8 cellular contexts compared by ENCODE assay signal in the genomic region with DNA sequence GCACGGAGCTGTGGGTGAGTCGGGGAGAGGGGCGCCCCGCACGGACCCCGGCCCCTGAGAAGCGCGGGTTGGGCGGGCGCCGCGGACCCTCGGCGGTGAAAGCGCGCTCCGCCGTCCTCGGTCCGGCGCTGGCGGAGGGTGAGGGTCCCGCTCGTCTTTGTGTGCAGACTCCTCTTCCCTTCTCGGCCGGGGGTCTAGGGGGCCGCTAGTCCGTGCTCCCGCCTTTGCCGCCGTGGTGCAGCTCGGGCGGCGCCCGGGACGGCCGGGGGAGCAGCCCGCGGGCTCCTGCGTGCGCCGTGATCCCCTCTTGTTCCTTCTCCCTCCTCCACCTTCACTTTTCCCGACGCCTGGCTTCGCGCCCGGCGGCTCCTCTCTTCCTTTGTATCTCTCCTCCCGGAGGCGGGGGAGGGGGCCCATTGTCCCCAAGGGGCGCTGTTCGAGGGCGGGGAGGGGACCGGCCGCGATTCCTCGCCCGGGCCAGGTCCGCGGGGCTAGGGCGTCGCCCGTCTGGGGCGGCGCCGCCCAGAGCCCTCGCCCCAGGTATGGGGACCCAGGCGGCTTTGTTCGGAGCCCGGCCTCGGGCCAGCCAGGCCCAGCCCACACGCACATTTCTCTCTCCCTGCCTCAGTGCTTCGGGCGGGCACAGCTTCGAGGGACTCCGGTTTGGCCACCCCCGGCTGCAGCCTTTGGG. TPM values are rescaled to one million over a fixed set of nuclear protein-coding genes. Genes with fewer than 3 reads are reported as not detected.
DNase-seq lines count a peak whose midpoint lies in the region; ATAC-seq, FAIRE-seq and TF ChIP-seq lines count a peak whose summit lies in the region.

No MANE protein-coding gene starts in this region.

- peak overlapping the region; percentile 67 for H4K8ac ChIP-seq in mesendoderm (ENCODE audit: low read depth, low read length)

- POLR2A ChIA-PET in SK-N-SH (lab: Yijun Ruan, JAX), result interaction anchor here (0.7 to 1.2 kb wide), 2 partner anchors 103 to 169 kb away, joined by 3 to 4 read pairs; no protein-coding TSS in a partner anchor

- peak overlapping the region; percentile 95 for H2AFZ ChIP-seq in SK-N-SH (ENCODE audit: low read depth)

- no peaks in the 10 kb centered on the region for H3K9me3 Mint-ChIP-seq in type B pancreatic cell

- H3K27ac ChIP-seq in SK-N-SH (ENCODE audit: low read depth in 2 of 2, low read length in 1 of 2) (peak overlapping the region; percentile 78 to 92), mesendoderm (ENCODE audit: low read depth, low read length) (peak overlapping the region; percentile 93)

- peaks cover 6% of the 10 kb centered on the region for H3K36me3 Mint-ChIP-seq in type B pancreatic cell

- no peak for ATAC-seq in GM21423 (IDR thresholded peaks at IDR 0.05; ENCODE audit: unreplicated experiment)

- peaks cover 15% of the 10 kb centered on the region for H3F3A ChIP-seq in SK-N-SH (replicated peaks; ENCODE audit: insufficient read depth)

- H2BK15ac ChIP-seq in mesendoderm (replicated peaks; ENCODE audit: low read depth), result no peak overlapping the region

- peak overlapping the region; percentile 24 for H2BK120ac ChIP-seq in mesendoderm (ENCODE audit: low read depth, low read length)

- H2AK5ac ChIP-seq in mesendoderm (ENCODE audit: low read length), result peak overlapping the region; percentile 12

- peak overlapping the region; percentile 90 for H3K4me2 ChIP-seq in SK-N-SH
- peak overlapping the region; percentile 6 for H3K4me2 ChIP-seq in mesendoderm (ENCODE audit: low read length)

- CTCF ChIA-PET in SK-N-SH (lab: Yijun Ruan, JAX), result interaction anchor here (0.6 to 4.4 kb wide), 17 partner anchors 10 to 662 kb away, joined by 3 to 19 read pairs (median 3); no protein-coding TSS in a partner anchor

- TF ChIP-seq CTCF in SK-N-SH (IDR thresholded peaks at IDR 0.05) (peak; percentile 29; the same call in 1 of the 2 replicates), type B pancreatic cell (conservative IDR thresholded peaks at IDR 0.05) (no peak)

- DNase-seq in Daoy (ENCODE audit: low read depth) (peak; percentile 69), HTR-8/SVneo (ENCODE audit: insufficient read length, low spot score) (peak; percentile 29), SK-N-SH (peak; percentile 89), mesendoderm (peak; percentile 86), type B pancreatic cell (ENCODE audit: extremely low spot score, unreplicated experiment) (peak; percentile 79), NCI-H1048 (lab: John Stamatoyannopoulos, UW) (no peak)

- H3K56ac ChIP-seq in mesendoderm (ENCODE audit: low read length), result peak overlapping the region; percentile 94

- no peak for FAIRE-seq in HTR-8/SVneo (lab: Jason Lieb, UNC)

- peak overlapping the region; percentile 98 for H3K4me3 Mint-ChIP-seq in type B pancreatic cell

- H3K27ac Mint-ChIP-seq in type B pancreatic cell, result peak overlapping the region; percentile 94

- H3K9me3 ChIP-seq in SK-N-SH (no peaks in the 10 kb centered on the region), endocrine pancreas (ENCODE audit: control insufficient read depth, low read length) (no peaks in the 10 kb centered on the region)

- 2% methylated on average over 25 of the region's 77 CpGs for WGBS in SK-N-SH (ENCODE audit: low lambda C conversion rate)
- no CpG with 5 or more reads among the region's 77 CpGs for WGBS in mesendoderm (ENCODE audit: extremely low coverage, insufficient coverage, low lambda C conversion rate)

- H2BK5ac ChIP-seq in mesendoderm (ENCODE audit: low read length), result peak overlapping the region; percentile 91

- TF ChIP-seq RAD21 in SK-N-SH (IDR thresholded peaks at IDR 0.05; ENCODE audit: low read length), result no peak

- H3K79me2 ChIP-seq in SK-N-SH (ENCODE audit: insufficient read depth), result peaks cover 54% of the 10 kb centered on the region
- H3K79me2 ChIP-seq in mesendoderm (ENCODE audit: control insufficient read depth, insufficient read depth, low read length), result peaks cover 44% of the 10 kb centered on the region

- H3K9me2 ChIP-seq in SK-N-SH, result no peaks in the 10 kb centered on the region; the same call in 1 of the 2 replicates

- H3K18ac ChIP-seq in mesendoderm (ENCODE audit: low read length), result peak overlapping the region; percentile 85

- H4K20me1 ChIP-seq in SK-N-SH (ENCODE audit: insufficient read depth), result peaks cover 42% of the 10 kb centered on the region

- peak overlapping the region; percentile 96 to 99 for H3K4me3 ChIP-seq in SK-N-SH (ENCODE audit: low read depth in 2 of 2, low read length in 1 of 2)
- H3K4me3 ChIP-seq in endocrine pancreas (ENCODE audit: control insufficient read depth, insufficient read depth, low read length), result peak overlapping the region; percentile 97
- peak overlapping the region; percentile 90 for H3K4me3 ChIP-seq in mesendoderm (ENCODE audit: low read length)

- no peak for TF ChIP-seq EP300 in SK-N-SH (IDR thresholded peaks at IDR 0.05; ENCODE audit: borderline replicate concordance in 1 of 2, low read depth in 1 of 2, low read length in 1 of 2)

- H3K9ac ChIP-seq in SK-N-SH (peak overlapping the region; percentile 93), endocrine pancreas (ENCODE audit: control insufficient read depth, insufficient read depth, low read length) (peak overlapping the region; percentile 95), mesendoderm (ENCODE audit: low read length) (peak overlapping the region; percentile 92)

- no peak overlapping the region for H4K5ac ChIP-seq in mesendoderm (ENCODE audit: low read length)

- no peaks in the 10 kb centered on the region for H3K27me3 Mint-ChIP-seq in type B pancreatic cell

- H3K4me1 ChIP-seq in SK-N-SH (ENCODE audit: control insufficient read depth in 1 of 2, insufficient read depth in 2 of 2, low read depth in 1 of 2, low read length in 1 of 2) (peaks cover 8 to 13% of the 10 kb centered on the region in 2 experiments; a peak in 3 of 4 replicates), endocrine pancreas (ENCODE audit: control insufficient read depth, insufficient read depth, low read length) (peaks cover 28% of the 10 kb centered on the region), mesendoderm (ENCODE audit: control insufficient read depth, low read depth, low read length) (peaks cover 2% of the 10 kb centered on the region)

- H3K36me3 ChIP-seq in SK-N-SH (replicated peaks in 1 of 2; ENCODE audit: control insufficient read depth in 1 of 2, insufficient read depth in 2 of 2, low read length in 1 of 2) (no peaks in the 10 kb centered on the region), endocrine pancreas (ENCODE audit: control insufficient read depth, insufficient read depth, low read length) (no peaks in the 10 kb centered on the region), mesendoderm (ENCODE audit: control insufficient read depth, insufficient read depth, low read length) (no peaks in the 10 kb centered on the region)

- peak overlapping the region; percentile 99 for H3K4ac ChIP-seq in mesendoderm (ENCODE audit: low read depth, low read length)

- no peaks in the 10 kb centered on the region for H3K27me3 ChIP-seq in SK-N-SH (ENCODE audit: insufficient read depth)
- H3K27me3 ChIP-seq in endocrine pancreas (ENCODE audit: control insufficient read depth, insufficient read depth, low read length), result no peaks in the 10 kb centered on the region
- H3K27me3 ChIP-seq in mesendoderm (ENCODE audit: insufficient read depth, low read length, poor library complexity), result no peaks in the 10 kb centered on the region

- no peaks in the 10 kb centered on the region for H3K79me1 ChIP-seq in mesendoderm (ENCODE audit: low read length)

- H3K23ac ChIP-seq in mesendoderm (ENCODE audit: low read length), result no peak overlapping the region

- H3K4me1 Mint-ChIP-seq in type B pancreatic cell (ENCODE audit: unreplicated experiment), result peaks cover 25% of the 10 kb centered on the region

TF ChIP-seq in SK-N-SH, 30 proteins besides CTCF, POLR2A, EP300 and RAD21:
- TF ChIP-seq FOSL2 (IDR thresholded peaks at IDR 0.05; ENCODE audit: borderline replicate concordance, low read depth) (no peak), GABPA (IDR thresholded peaks at IDR 0.05; ENCODE audit: low read depth) (no peak), GATA2 (CRISPR knock-in tag; IDR thresholded peaks at IDR 0.05) (no peak), TEAD4 (IDR thresholded peaks at IDR 0.05; ENCODE audit: borderline replicate concordance, insufficient read depth) (no peak), SMC3 (IDR thresholded peaks at IDR 0.05; ENCODE audit: low read depth, low read length) (no peak), RFX5 (IDR thresholded peaks at IDR 0.05; ENCODE audit: low read length) (no peak), YY1 (IDR thresholded peaks at IDR 0.05; ENCODE audit: low read depth) (no peak), USF1 (IDR thresholded peaks at IDR 0.05; ENCODE audit: borderline replicate concordance, low read depth) (no peak), NFIC (IDR thresholded peaks at IDR 0.05; ENCODE audit: borderline replicate concordance) (peak; percentile 39)

RNA-seq across cellular contexts. Expression of gene FNBP1L, which starts 0.5 kb away (rescaled TPM):
- 35.4 and 40.7 TPM in 2 replicates for total RNA-seq in Daoy (2014; rRNA removed; shearing (Covaris generic))
- polyA plus RNA-seq in SK-N-SH (2012; rRNA removed), result 16.5 and 21.5 TPM in 2 replicates
- 23.5 and 26.4 TPM in 2 replicates for polyA plus RNA-seq in SK-N-SH (2012; cell fraction: cytosol; rRNA removed)
- polyA plus RNA-seq in SK-N-SH (2012; cell fraction: nucleus; rRNA removed), result 9.5 and 26.3 TPM in 2 replicates
- 88.1 TPM for polyA plus RNA-seq in mesendoderm (2013, experiment 1 of 2)
- polyA plus RNA-seq in mesendoderm (2013, experiment 2 of 2), result 89.2 TPM
- 74.7 and 119 TPM in 2 replicates for total RNA-seq in type B pancreatic cell (ENCODE audit: low replicate concordance)
